ENCODE assay signal across 6 cellular contexts in the genomic region with DNA sequence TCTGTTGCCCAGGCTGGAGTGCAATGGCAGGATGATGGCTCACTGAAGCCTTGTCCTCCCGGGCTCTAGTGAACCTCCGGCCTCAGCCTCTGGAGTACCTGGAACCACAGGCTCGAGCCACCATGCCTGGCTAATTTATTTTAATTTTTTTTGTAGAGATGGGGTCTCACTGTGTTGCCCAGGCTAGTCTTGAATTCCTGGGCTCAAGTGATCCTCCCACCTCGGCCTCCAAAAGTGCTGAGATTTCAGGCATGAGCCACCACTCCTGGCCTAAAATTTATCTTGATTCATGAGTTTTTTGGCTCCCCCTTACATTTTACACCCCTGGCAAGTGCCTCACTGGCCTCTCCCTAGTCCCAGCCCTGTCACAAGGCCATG. TPM values are rescaled to one million over a fixed set of nuclear protein-coding genes. Genes with fewer than 3 reads are reported as not detected.
DNase-seq lines count a peak whose midpoint lies in the region; TF ChIP-seq lines count a peak whose summit lies in the region.

No MANE protein-coding gene starts in this region.

- POLR2A ChIA-PET in MCF 10A (lab: Yijun Ruan, JAX), result interaction anchor here (1.2 to 5.4 kb wide), 5 partner anchors 15 to 36 kb away, joined by 5 to 62 read pairs (median 8); a partner anchor contains a TSS

- H3K36me3 ChIP-seq in HUES48 (ENCODE audit: control insufficient read depth, insufficient read depth, low read length), result peaks cover 1% of the 10 kb centered on the region; the same call in 1 of the 2 replicates

- DNase-seq in MCF 10A (ENCODE audit: unreplicated experiment) (no peak), progenitor cell of endocrine pancreas (ENCODE audit: low spot score, unreplicated experiment) (no peak), NCI-H2107 treated with DMSO at 0.1 percent for 48 hours (lab: John Stamatoyannopoulos, UW; ENCODE audit: unreplicated experiment) (no peak)
- DNase-seq in effector CD4-positive, alpha-beta T cell, result no peak
- no peak for DNase-seq in stimulated activated CD4-positive, alpha-beta T cell treated with anti-CD3 and anti-CD28 coated beads, Interleukin-2, amount 100 ng/mL, for 48 hours

- H3K4me1 Mint-ChIP-seq in MCF 10A (ENCODE audit: insufficient read depth, unreplicated experiment) (peaks cover 33% of the 10 kb centered on the region), progenitor cell of endocrine pancreas (ENCODE audit: low read depth) (peaks cover 38% of the 10 kb centered on the region)

- peaks cover 67% of the 10 kb centered on the region for H3K4me1 ChIP-seq in HUES48 (ENCODE audit: control insufficient read depth, insufficient read depth, low read length)

- H3K9ac ChIP-seq in HUES48 (ENCODE audit: low read depth, low read length), result no peak overlapping the region

- H3K4me3 ChIP-seq in HUES48 (ENCODE audit: low read depth, low read length), result no peak overlapping the region

- H3K36me3 Mint-ChIP-seq in MCF 10A (ENCODE audit: insufficient read depth, unreplicated experiment) (no peaks in the 10 kb centered on the region), progenitor cell of endocrine pancreas (ENCODE audit: insufficient read depth) (no peaks in the 10 kb centered on the region)

- no peaks in the 10 kb centered on the region for H3K9me3 ChIP-seq in HUES48 (ENCODE audit: control insufficient read depth, insufficient read depth, low read length)

- H3K27ac Mint-ChIP-seq in MCF 10A (ENCODE audit: low read depth, unreplicated experiment), result peak overlapping the region; percentile 89
- H3K27ac Mint-ChIP-seq in progenitor cell of endocrine pancreas, result peak overlapping the region; percentile 88

- no peaks in the 10 kb centered on the region for H3K9me3 Mint-ChIP-seq in MCF 10A (ENCODE audit: unreplicated experiment)
- H3K9me3 Mint-ChIP-seq in progenitor cell of endocrine pancreas (ENCODE audit: low read depth), result no peaks in the 10 kb centered on the region

- TF ChIP-seq CTCF in MCF 10A (IDR thresholded peaks at IDR 0.05; ENCODE audit: unreplicated experiment) (no peak), progenitor cell of endocrine pancreas (IDR thresholded peaks at IDR 0.05; ENCODE audit: unreplicated experiment) (no peak)

- intact Hi-C loops in MCF 10A (cut with micrococcal nuclease), result loop anchor here (1.0 to 2.0 kb wide), 3 partner anchors 16 to 48 kb away; a partner anchor contains a TSS

- CTCF ChIA-PET in MCF 10A (lab: Yijun Ruan, JAX), result interaction anchor here (0.6 to 6.0 kb wide), 15 partner anchors 13 to 448 kb away, joined by 3 to 52 read pairs (median 4); a partner anchor contains a TSS

- no peaks in the 10 kb centered on the region; the same call in 1 of the 2 replicates for H3K27me3 ChIP-seq in HUES48 (ENCODE audit: control insufficient read depth, insufficient read depth, low read length)

- H3K4me3 Mint-ChIP-seq in MCF 10A (ENCODE audit: unreplicated experiment), result peak overlapping the region; percentile 47
- peak overlapping the region; percentile 59 for H3K4me3 Mint-ChIP-seq in progenitor cell of endocrine pancreas (ENCODE audit: low read depth)

- H3K27me3 Mint-ChIP-seq in MCF 10A (ENCODE audit: insufficient read depth, unreplicated experiment) (no peaks in the 10 kb centered on the region), progenitor cell of endocrine pancreas (peaks cover 35% of the 10 kb centered on the region)

- no TSS peak for BruUV-seq in MCF 10A (replicated peaks; lab: Mats Ljungman, UMichigan)

- peak overlapping the region; percentile 13 for H3K27ac ChIP-seq in HUES48 (ENCODE audit: low read depth, low read length)

RNA-seq across cellular contexts. Expression of a gene that starts 2.5 kb away (rescaled TPM):
- total RNA-seq in MCF 10A (2022) (6.8 and 7.0 TPM in 2 replicates), progenitor cell of endocrine pancreas (24.1 and 26.2 TPM in 2 replicates)

RNA-seq across cellular contexts. Expression of a gene that starts 4.2 kb away (rescaled TPM):
- total RNA-seq in MCF 10A (2022) (not detected in 2 replicates), progenitor cell of endocrine pancreas (not detected in 2 replicates)

RNA-seq across cellular contexts. Expression of a gene that starts 26.0 kb away (rescaled TPM):
- total RNA-seq in MCF 10A (2022), result 546 and 577 TPM in 2 replicates
- total RNA-seq in progenitor cell of endocrine pancreas, result 1,214 and 1,216 TPM in 2 replicates

RNA-seq across cellular contexts. Expression of a gene that starts 36.4 kb away (rescaled TPM):
- total RNA-seq in MCF 10A (2022) (27.1 and 31.3 TPM in 2 replicates), progenitor cell of endocrine pancreas (45.9 and 50.3 TPM in 2 replicates)

RNA-seq across cellular contexts. Expression of a gene that starts 44.4 kb away (rescaled TPM):
- total RNA-seq in MCF 10A (2022) (6.0 and 8.8 TPM in 2 replicates), progenitor cell of endocrine pancreas (7.1 TPM in 2 replicates)
